1 cellular context compared by ENCODE assay signal in the genomic region with DNA sequence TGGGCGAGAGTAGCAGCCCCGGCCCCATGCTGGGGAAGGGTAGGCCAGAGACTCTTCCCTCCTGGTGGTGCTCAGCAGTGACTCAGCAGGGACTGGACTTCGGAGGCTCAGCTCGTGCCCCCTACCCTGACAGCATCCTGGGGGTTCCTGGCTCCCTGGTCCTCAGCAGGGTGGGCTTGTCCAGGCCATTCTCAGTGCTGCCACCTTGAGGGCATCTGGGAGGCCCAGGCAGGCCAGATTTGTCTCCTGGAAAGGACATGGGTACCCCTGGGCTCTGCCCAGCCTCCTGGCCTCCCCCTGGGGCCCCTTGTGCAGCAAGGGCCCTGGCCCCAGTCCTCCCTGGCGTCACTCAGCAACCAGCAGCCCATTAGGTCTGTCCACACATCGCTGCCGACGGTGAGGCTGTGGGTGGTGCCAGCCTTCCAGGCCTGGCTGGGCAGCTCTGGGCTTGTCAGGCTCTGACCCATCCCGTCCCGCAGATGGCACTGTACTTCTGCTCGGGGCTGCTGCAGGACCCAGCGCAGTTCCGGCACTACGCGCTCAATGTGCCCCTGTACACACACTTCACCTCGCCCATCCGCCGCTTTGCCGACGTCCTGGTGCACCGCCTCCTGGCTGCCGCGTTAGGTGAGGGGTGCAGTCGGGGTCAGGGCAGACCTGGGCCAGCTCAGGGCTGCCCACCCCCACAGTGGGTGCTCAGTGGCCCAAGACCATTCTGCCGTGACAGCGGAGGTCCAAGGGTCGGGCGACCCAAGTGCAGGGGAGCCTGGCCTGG.
TF ChIP-seq lines count a peak whose summit lies in the region.

No MANE protein-coding gene starts in this region.

TF ChIP-seq in GM23338, 12 proteins besides CTCF, POLR2A, EP300 and RAD21 (continued from another document):
- TF ChIP-seq CREB1 (CRISPR knock-in tag; IDR thresholded peaks at IDR 0.05; ENCODE audit: low read depth) (no peak), JUNB (IDR thresholded peaks at IDR 0.05; ENCODE audit: unreplicated experiment) (no peak)
- TF ChIP-seq, protein P1, sequence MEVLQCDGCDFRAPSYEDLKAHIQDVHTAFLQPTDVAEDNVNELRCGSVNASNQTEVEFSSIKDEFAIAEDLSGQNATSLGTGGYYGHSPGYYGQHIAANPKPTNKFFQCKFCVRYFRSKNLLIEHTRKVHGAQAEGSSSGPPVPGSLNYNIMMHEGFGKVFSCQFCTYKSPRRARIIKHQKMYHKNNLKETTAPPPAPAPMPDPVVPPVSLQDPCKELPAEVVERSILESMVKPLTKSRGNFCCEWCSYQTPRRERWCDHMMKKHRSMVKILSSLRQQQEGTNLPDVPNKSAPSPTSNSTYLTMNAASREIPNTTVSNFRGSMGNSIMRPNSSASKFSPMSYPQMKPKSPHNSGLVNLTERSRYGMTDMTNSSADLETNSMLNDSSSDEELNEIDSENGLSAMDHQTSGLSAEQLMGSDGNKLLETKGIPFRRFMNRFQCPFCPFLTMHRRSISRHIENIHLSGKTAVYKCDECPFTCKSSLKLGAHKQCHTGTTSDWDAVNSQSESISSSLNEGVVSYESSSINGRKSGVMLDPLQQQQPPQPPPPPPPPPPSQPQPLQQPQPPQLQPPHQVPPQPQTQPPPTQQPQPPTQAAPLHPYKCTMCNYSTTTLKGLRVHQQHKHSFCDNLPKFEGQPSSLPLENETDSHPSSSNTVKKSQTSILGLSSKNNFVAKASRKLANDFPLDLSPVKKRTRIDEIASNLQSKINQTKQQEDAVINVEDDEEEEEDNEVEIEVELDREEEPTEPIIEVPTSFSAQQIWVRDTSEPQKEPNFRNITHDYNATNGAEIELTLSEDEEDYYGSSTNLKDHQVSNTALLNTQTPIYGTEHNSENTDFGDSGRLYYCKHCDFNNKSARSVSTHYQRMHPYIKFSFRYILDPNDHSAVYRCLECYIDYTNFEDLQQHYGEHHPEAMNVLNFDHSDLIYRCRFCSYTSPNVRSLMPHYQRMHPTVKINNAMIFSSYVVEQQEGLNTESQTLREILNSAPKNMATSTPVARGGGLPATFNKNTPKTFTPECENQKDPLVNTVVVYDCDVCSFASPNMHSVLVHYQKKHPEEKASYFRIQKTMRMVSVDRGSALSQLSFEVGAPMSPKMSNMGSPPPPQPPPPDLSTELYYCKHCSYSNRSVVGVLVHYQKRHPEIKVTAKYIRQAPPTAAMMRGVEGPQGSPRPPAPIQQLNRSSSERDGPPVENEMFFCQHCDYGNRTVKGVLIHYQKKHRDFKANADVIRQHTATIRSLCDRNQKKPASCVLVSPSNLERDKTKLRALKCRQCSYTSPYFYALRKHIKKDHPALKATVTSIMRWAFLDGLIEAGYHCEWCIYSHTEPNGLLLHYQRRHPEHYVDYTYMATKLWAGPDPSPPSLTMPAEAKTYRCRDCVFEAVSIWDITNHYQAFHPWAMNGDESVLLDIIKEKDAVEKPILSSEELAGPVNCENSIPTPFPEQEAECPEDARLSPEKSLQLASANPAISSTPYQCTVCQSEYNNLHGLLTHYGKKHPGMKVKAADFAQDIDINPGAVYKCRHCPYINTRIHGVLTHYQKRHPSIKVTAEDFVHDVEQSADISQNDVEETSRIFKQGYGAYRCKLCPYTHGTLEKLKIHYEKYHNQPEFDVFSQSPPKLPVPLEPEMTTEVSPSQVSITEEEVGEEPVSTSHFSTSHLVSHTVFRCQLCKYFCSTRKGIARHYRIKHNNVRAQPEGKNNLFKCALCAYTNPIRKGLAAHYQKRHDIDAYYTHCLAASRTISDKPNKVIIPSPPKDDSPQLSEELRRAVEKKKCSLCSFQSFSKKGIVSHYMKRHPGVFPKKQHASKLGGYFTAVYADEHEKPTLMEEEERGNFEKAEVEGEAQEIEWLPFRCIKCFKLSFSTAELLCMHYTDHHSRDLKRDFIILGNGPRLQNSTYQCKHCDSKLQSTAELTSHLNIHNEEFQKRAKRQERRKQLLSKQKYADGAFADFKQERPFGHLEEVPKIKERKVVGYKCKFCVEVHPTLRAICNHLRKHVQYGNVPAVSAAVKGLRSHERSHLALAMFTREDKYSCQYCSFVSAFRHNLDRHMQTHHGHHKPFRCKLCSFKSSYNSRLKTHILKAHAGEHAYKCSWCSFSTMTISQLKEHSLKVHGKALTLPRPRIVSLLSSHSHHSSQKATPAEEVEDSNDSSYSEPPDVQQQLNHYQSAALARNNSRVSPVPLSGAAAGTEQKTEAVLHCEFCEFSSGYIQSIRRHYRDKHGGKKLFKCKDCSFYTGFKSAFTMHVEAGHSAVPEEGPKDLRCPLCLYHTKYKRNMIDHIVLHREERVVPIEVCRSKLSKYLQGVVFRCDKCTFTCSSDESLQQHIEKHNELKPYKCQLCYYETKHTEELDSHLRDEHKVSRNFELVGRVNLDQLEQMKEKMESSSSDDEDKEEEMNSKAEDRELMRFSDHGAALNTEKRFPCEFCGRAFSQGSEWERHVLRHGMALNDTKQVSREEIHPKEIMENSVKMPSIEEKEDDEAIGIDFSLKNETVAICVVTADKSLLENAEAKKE (CRISPR knock-in tag; IDR thresholded peaks at IDR 0.05) = no peak
- TF ChIP-seq, protein P2, sequence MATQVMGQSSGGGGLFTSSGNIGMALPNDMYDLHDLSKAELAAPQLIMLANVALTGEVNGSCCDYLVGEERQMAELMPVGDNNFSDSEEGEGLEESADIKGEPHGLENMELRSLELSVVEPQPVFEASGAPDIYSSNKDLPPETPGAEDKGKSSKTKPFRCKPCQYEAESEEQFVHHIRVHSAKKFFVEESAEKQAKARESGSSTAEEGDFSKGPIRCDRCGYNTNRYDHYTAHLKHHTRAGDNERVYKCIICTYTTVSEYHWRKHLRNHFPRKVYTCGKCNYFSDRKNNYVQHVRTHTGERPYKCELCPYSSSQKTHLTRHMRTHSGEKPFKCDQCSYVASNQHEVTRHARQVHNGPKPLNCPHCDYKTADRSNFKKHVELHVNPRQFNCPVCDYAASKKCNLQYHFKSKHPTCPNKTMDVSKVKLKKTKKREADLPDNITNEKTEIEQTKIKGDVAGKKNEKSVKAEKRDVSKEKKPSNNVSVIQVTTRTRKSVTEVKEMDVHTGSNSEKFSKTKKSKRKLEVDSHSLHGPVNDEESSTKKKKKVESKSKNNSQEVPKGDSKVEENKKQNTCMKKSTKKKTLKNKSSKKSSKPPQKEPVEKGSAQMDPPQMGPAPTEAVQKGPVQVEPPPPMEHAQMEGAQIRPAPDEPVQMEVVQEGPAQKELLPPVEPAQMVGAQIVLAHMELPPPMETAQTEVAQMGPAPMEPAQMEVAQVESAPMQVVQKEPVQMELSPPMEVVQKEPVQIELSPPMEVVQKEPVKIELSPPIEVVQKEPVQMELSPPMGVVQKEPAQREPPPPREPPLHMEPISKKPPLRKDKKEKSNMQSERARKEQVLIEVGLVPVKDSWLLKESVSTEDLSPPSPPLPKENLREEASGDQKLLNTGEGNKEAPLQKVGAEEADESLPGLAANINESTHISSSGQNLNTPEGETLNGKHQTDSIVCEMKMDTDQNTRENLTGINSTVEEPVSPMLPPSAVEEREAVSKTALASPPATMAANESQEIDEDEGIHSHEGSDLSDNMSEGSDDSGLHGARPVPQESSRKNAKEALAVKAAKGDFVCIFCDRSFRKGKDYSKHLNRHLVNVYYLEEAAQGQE (IDR thresholded peaks at IDR 0.05; ENCODE audit: unreplicated experiment) = no peak
